Comparison of ENCODE assay signal across 2 cellular contexts in the genomic region with DNA sequence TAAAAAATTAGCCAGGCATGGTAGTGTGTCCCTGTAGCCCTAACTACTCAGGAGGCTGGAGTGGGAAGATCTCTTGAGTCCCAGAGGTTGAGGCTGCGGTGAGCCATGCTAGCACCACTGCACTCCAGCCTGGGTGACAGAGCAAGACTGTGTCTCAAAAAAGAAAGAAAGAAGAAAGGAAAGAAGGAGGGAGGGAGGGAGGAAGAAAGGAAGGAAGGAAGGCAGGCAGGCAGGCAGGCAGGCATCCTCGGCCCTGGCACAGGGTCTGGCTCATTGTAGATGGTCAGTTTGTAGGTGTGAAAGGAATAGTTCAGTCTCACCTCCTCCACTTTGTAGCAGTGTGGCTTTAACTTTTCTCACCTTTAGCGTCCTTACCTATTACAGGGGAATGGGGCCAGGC.
TF ChIP-seq lines count a peak whose summit lies in the region.

No MANE protein-coding gene starts in this region.

TF ChIP-seq in SK-N-SH, 30 proteins besides CTCF, POLR2A, EP300 and RAD21 (continued from another document):
- TF ChIP-seq, protein P1, sequence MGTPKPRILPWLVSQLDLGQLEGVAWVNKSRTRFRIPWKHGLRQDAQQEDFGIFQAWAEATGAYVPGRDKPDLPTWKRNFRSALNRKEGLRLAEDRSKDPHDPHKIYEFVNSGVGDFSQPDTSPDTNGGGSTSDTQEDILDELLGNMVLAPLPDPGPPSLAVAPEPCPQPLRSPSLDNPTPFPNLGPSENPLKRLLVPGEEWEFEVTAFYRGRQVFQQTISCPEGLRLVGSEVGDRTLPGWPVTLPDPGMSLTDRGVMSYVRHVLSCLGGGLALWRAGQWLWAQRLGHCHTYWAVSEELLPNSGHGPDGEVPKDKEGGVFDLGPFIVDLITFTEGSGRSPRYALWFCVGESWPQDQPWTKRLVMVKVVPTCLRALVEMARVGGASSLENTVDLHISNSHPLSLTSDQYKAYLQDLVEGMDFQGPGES (IDR thresholded peaks at IDR 0.05; ENCODE audit: low read depth, low read length), result no peak
- TF ChIP-seq, protein P2, sequence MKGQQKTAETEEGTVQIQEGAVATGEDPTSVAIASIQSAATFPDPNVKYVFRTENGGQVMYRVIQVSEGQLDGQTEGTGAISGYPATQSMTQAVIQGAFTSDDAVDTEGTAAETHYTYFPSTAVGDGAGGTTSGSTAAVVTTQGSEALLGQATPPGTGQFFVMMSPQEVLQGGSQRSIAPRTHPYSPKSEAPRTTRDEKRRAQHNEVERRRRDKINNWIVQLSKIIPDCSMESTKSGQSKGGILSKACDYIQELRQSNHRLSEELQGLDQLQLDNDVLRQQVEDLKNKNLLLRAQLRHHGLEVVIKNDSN (IDR thresholded peaks at IDR 0.05; ENCODE audit: borderline replicate concordance, low read depth), result no peak
- TF ChIP-seq EZH2phosphoT487 (IDR thresholded peaks at IDR 0.05; ENCODE audit: borderline replicate concordance, low read depth) (no peak), RCOR1 (IDR thresholded peaks at IDR 0.05; ENCODE audit: low read length) (no peak), MEF2A (IDR thresholded peaks at IDR 0.05; ENCODE audit: borderline replicate concordance, low read depth) (no peak), FOXM1 (IDR thresholded peaks at IDR 0.05; ENCODE audit: low read depth) (no peak)
- TF ChIP-seq, protein P3, sequence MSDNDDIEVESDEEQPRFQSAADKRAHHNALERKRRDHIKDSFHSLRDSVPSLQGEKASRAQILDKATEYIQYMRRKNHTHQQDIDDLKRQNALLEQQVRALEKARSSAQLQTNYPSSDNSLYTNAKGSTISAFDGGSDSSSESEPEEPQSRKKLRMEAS (IDR thresholded peaks at IDR 0.05; ENCODE audit: low read depth), result no peak

TF ChIP-seq in SK-N-SH treated with all-trans-retinoic acid at 6 μM for 48 hours, 23 proteins besides CTCF, POLR2A, EP300 and RAD21:
- TF ChIP-seq, protein P4, sequence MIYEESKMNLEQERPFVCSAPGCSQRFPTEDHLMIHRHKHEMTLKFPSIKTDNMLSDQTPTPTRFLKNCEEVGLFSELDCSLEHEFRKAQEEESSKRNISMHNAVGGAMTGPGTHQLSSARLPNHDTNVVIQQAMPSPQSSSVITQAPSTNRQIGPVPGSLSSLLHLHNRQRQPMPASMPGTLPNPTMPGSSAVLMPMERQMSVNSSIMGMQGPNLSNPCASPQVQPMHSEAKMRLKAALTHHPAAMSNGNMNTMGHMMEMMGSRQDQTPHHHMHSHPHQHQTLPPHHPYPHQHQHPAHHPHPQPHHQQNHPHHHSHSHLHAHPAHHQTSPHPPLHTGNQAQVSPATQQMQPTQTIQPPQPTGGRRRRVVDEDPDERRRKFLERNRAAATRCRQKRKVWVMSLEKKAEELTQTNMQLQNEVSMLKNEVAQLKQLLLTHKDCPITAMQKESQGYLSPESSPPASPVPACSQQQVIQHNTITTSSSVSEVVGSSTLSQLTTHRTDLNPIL (CRISPR knock-in tag; IDR thresholded peaks at IDR 0.05; ENCODE audit: low read depth), result no peak
- TF ChIP-seq ZNF70 (CRISPR knock-in tag; IDR thresholded peaks at IDR 0.05), result no peak
- TF ChIP-seq, protein P5, sequence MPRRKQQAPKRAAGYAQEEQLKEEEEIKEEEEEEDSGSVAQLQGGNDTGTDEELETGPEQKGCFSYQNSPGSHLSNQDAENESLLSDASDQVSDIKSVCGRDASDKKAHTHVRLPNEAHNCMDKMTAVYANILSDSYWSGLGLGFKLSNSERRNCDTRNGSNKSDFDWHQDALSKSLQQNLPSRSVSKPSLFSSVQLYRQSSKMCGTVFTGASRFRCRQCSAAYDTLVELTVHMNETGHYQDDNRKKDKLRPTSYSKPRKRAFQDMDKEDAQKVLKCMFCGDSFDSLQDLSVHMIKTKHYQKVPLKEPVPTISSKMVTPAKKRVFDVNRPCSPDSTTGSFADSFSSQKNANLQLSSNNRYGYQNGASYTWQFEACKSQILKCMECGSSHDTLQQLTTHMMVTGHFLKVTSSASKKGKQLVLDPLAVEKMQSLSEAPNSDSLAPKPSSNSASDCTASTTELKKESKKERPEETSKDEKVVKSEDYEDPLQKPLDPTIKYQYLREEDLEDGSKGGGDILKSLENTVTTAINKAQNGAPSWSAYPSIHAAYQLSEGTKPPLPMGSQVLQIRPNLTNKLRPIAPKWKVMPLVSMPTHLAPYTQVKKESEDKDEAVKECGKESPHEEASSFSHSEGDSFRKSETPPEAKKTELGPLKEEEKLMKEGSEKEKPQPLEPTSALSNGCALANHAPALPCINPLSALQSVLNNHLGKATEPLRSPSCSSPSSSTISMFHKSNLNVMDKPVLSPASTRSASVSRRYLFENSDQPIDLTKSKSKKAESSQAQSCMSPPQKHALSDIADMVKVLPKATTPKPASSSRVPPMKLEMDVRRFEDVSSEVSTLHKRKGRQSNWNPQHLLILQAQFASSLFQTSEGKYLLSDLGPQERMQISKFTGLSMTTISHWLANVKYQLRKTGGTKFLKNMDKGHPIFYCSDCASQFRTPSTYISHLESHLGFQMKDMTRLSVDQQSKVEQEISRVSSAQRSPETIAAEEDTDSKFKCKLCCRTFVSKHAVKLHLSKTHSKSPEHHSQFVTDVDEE (CRISPR knock-in tag; IDR thresholded peaks at IDR 0.05), result no peak
- no peak for TF ChIP-seq ZNF565 (CRISPR knock-in tag; conservative IDR thresholded peaks at IDR 0.05; ENCODE audit: low read depth)
- no peak for TF ChIP-seq ZNF8 (CRISPR knock-in tag; IDR thresholded peaks at IDR 0.05)
- TF ChIP-seq, protein P6, sequence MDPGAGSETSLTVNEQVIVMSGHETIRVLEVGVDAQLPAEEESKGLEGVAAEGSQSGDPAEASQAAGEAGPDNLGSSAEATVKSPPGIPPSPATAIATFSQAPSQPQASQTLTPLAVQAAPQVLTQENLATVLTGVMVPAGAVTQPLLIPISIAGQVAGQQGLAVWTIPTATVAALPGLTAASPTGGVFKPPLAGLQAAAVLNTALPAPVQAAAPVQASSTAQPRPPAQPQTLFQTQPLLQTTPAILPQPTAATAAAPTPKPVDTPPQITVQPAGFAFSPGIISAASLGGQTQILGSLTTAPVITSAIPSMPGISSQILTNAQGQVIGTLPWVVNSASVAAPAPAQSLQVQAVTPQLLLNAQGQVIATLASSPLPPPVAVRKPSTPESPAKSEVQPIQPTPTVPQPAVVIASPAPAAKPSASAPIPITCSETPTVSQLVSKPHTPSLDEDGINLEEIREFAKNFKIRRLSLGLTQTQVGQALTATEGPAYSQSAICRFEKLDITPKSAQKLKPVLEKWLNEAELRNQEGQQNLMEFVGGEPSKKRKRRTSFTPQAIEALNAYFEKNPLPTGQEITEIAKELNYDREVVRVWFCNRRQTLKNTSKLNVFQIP (CRISPR knock-in tag; IDR thresholded peaks at IDR 0.05; ENCODE audit: borderline replicate concordance, low read depth), result no peak
- TF ChIP-seq GLIS3 (CRISPR knock-in tag; IDR thresholded peaks at IDR 0.05), result no peak
- TF ChIP-seq ISL1 (CRISPR knock-in tag; IDR thresholded peaks at IDR 0.05), result no peak
- TF ChIP-seq TOX (CRISPR knock-in tag; IDR thresholded peaks at IDR 0.05; ENCODE audit: borderline replicate concordance), result no peak
- TF ChIP-seq, protein P7, sequence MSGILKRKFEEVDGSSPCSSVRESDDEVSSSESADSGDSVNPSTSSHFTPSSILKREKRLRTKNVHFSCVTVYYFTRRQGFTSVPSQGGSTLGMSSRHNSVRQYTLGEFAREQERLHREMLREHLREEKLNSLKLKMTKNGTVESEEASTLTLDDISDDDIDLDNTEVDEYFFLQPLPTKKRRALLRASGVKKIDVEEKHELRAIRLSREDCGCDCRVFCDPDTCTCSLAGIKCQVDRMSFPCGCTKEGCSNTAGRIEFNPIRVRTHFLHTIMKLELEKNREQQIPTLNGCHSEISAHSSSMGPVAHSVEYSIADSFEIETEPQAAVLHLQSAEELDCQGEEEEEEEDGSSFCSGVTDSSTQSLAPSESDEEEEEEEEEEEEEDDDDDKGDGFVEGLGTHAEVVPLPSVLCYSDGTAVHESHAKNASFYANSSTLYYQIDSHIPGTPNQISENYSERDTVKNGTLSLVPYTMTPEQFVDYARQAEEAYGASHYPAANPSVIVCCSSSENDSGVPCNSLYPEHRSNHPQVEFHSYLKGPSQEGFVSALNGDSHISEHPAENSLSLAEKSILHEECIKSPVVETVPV (CRISPR knock-in tag; IDR thresholded peaks at IDR 0.05), result no peak
- no peak for TF ChIP-seq ARNTL (CRISPR knock-in tag; IDR thresholded peaks at IDR 0.05; ENCODE audit: borderline replicate concordance, low read depth)
- TF ChIP-seq, protein P8, sequence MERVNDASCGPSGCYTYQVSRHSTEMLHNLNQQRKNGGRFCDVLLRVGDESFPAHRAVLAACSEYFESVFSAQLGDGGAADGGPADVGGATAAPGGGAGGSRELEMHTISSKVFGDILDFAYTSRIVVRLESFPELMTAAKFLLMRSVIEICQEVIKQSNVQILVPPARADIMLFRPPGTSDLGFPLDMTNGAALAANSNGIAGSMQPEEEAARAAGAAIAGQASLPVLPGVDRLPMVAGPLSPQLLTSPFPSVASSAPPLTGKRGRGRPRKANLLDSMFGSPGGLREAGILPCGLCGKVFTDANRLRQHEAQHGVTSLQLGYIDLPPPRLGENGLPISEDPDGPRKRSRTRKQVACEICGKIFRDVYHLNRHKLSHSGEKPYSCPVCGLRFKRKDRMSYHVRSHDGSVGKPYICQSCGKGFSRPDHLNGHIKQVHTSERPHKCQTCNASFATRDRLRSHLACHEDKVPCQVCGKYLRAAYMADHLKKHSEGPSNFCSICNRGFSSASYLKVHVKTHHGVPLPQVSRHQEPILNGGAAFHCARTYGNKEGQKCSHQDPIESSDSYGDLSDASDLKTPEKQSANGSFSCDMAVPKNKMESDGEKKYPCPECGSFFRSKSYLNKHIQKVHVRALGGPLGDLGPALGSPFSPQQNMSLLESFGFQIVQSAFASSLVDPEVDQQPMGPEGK (CRISPR knock-in tag; IDR thresholded peaks at IDR 0.05; ENCODE audit: borderline replicate concordance), result no peak
- TF ChIP-seq RARB (CRISPR knock-in tag; IDR thresholded peaks at IDR 0.05), result no peak
- TF ChIP-seq ESRRG (CRISPR knock-in tag; IDR thresholded peaks at IDR 0.05), result no peak
- no peak for TF ChIP-seq SNAI2 (CRISPR knock-in tag; IDR thresholded peaks at IDR 0.05)
